Comparison of ENCODE assay signal across 8 cellular contexts in genomic region chr9:132114102-132114707, GRCh38. TPM values are rescaled to one million over a fixed set of nuclear protein-coding genes. Genes with fewer than 3 reads are reported as not detected.
DNase-seq lines count a peak whose midpoint lies in the region; ATAC-seq and TF ChIP-seq lines count a peak whose summit lies in the region.

No MANE protein-coding gene starts in this region.

- no peak overlapping the region for H3K4me3 ChIP-seq in MG63
- no peak overlapping the region for H3K4me3 ChIP-seq in left ventricle myocardium inferior
- H3K4me3 ChIP-seq in retinal pigment epithelial cell (ENCODE audit: low read length), result no peak overlapping the region

- no peak overlapping the region for H3K27ac Mint-ChIP-seq in activated T-helper 2 cell treated with anti-CD3 and anti-CD28 coated beads, Interferon-gamma antibody, Interleukin-2, Interleukin-4, amounts not matched to agents 10 μg/mL and 5 μg/mL and 100 μg/mL, durations not matched to agents 14 hours and 24 hours and 36 hours

- no peak overlapping the region for H3K4me3 Mint-ChIP-seq in activated T-helper 2 cell treated with anti-CD3 and anti-CD28 coated beads, Interferon-gamma antibody, Interleukin-2, Interleukin-4, amounts not matched to agents 10 μg/mL and 5 μg/mL and 100 μg/mL, durations not matched to agents 14 hours and 24 hours and 36 hours (ENCODE audit: low read depth)

- no peak for ATAC-seq in HG02763 (IDR thresholded peaks at IDR 0.05; ENCODE audit: unreplicated experiment)
- ATAC-seq in HG03045 (IDR thresholded peaks at IDR 0.05; ENCODE audit: unreplicated experiment), result no peak

- H3K27me3 Mint-ChIP-seq in activated T-helper 2 cell treated with anti-CD3 and anti-CD28 coated beads, Interferon-gamma antibody, Interleukin-2, Interleukin-4, amounts not matched to agents 10 μg/mL and 5 μg/mL and 100 μg/mL, durations not matched to agents 14 hours and 24 hours and 36 hours (ENCODE audit: low read depth), result peaks cover 8% of the 10 kb centered on the region

- no peaks in the 10 kb centered on the region for H3K4me1 Mint-ChIP-seq in activated T-helper 2 cell treated with anti-CD3 and anti-CD28 coated beads, Interferon-gamma antibody, Interleukin-2, Interleukin-4, amounts not matched to agents 10 μg/mL and 5 μg/mL and 100 μg/mL, durations not matched to agents 14 hours and 24 hours and 36 hours (ENCODE audit: low read depth)

- intact Hi-C loops in activated T-helper 2 cell treated with anti-CD3 and anti-CD28 coated beads, Interferon-gamma antibody, Interleukin-2, Interleukin-4, amounts not matched to agents 10 μg/mL and 5 μg/mL and 100 μg/mL, durations not matched to agents 14 hours and 24 hours and 36 hours (cut with micrococcal nuclease), result no loop called here
- intact Hi-C loops in left ventricle myocardium inferior (cut with micrococcal nuclease), result no loop called here

- no peaks in the 10 kb centered on the region for H3K36me3 ChIP-seq in MG63
- H3K36me3 ChIP-seq in left ventricle myocardium inferior, result no peaks in the 10 kb centered on the region

- H3K9me3 ChIP-seq in MG63, result no peaks in the 10 kb centered on the region; the same call in 1 of the 2 replicates
- no peaks in the 10 kb centered on the region for H3K9me3 ChIP-seq in left ventricle myocardium inferior (replicated peaks)

- peak; percentile 14 for DNase-seq in AG09319 (ENCODE audit: extremely low read depth, low read depth)
- peak; percentile 50 for DNase-seq in MG63
- DNase-seq in activated T-helper 2 cell treated with anti-CD3 and anti-CD28 coated beads, Interferon-gamma antibody, Interleukin-2, Interleukin-4, amounts not matched to agents 10 μg/mL and 5 μg/mL and 100 μg/mL, durations not matched to agents 14 hours and 24 hours and 36 hours (ENCODE audit: low spot score), result peak; percentile 43
- peak; percentile 55 for DNase-seq in left ventricle myocardium inferior
- peak; percentile 22 for DNase-seq in retinal pigment epithelial cell (ENCODE audit: low read depth)
- no peak for DNase-seq in foreskin melanocyte

- H3K27me3 ChIP-seq in MG63, result peaks cover 20% of the 10 kb centered on the region
- peaks cover 80% of the 10 kb centered on the region for H3K27me3 ChIP-seq in left ventricle myocardium inferior (ENCODE audit: low read depth)

- H3K36me3 Mint-ChIP-seq in activated T-helper 2 cell treated with anti-CD3 and anti-CD28 coated beads, Interferon-gamma antibody, Interleukin-2, Interleukin-4, amounts not matched to agents 10 μg/mL and 5 μg/mL and 100 μg/mL, durations not matched to agents 14 hours and 24 hours and 36 hours (ENCODE audit: low read depth), result no peaks in the 10 kb centered on the region

- H3K9me3 Mint-ChIP-seq in activated T-helper 2 cell treated with anti-CD3 and anti-CD28 coated beads, Interferon-gamma antibody, Interleukin-2, Interleukin-4, amounts not matched to agents 10 μg/mL and 5 μg/mL and 100 μg/mL, durations not matched to agents 14 hours and 24 hours and 36 hours, result no peaks in the 10 kb centered on the region

- no peaks in the 10 kb centered on the region for H3K4me1 ChIP-seq in left ventricle myocardium inferior

- no peak for TF ChIP-seq CTCF in AG09319 (IDR thresholded peaks at IDR 0.05; ENCODE audit: low read depth, low read length)
- TF ChIP-seq CTCF in left ventricle myocardium inferior (IDR thresholded peaks at IDR 0.05; ENCODE audit: borderline replicate concordance), result no peak
- TF ChIP-seq CTCF in retinal pigment epithelial cell (conservative IDR thresholded peaks at IDR 0.05; ENCODE audit: low read depth, low read length), result no peak

- no peak overlapping the region for H3K27ac ChIP-seq in left ventricle myocardium inferior (replicated peaks)

RNA-seq across cellular contexts. Expression of gene MED27, which starts 34.5 kb away (rescaled TPM):
- 22.0 and 38.9 TPM in 2 replicates for total RNA-seq in MG63 (2014; rRNA removed; shearing (Covaris generic); ENCODE audit: low replicate concordance)
- total RNA-seq in activated T-helper 2 cell treated with anti-CD3 and anti-CD28 coated beads, Interferon-gamma antibody, Interleukin-2, Interleukin-4, amounts not matched to agents 10 μg/mL and 5 μg/mL and 100 μg/mL, durations not matched to agents 14 hours and 24 hours and 36 hours, result 37.2 TPM in 2 replicates
- 16.3 TPM for total RNA-seq in left ventricle myocardium inferior

RNA-seq across cellular contexts. Expression of gene NTNG2, which starts 47.7 kb away (rescaled TPM):
- total RNA-seq in MG63 (2014; rRNA removed; shearing (Covaris generic); ENCODE audit: low replicate concordance), result 0.10 and 0.27 TPM in 2 replicates
- 3.8 and 5.2 TPM in 2 replicates for total RNA-seq in activated T-helper 2 cell treated with anti-CD3 and anti-CD28 coated beads, Interferon-gamma antibody, Interleukin-2, Interleukin-4, amounts not matched to agents 10 μg/mL and 5 μg/mL and 100 μg/mL, durations not matched to agents 14 hours and 24 hours and 36 hours
- 1.9 TPM for total RNA-seq in left ventricle myocardium inferior
